In genomic region chr15:42495361-42496212, GRCh38 we compare ENCODE assay signal across 1 cellular context.
TF ChIP-seq lines count a peak whose summit lies in the region.

TSS of gene SNAP23 (plus strand) at chr15:42495634. CDS start at chr15:42511847, 16,213 bp downstream.

TF ChIP-seq in HEK293, 187 proteins besides CTCF, POLR2A, EP300 and RAD21 (continued from another document):
- TF ChIP-seq, protein P1, sequence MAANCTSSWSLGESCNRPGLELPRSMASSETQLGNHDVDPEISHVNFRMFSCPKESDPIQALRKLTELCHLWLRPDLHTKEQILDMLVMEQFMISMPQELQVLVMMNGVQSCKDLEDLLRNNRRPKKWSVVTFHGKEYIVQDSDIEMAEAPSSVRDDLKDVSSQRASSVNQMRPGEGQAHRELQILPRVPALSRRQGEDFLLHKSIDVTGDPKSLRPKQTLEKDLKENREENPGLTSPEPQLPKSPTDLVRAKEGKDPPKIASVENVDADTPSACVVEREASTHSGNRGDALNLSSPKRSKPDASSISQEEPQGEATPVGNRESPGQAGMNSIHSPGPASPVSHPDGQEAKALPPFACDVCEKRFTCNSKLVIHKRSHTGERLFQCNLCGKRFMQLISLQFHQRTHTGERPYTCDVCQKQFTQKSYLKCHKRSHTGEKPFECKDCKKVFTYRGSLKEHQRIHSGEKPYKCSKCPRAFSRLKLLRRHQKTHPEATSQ (tag by site-specific recombination; IDR thresholded peaks at IDR 0.05), result no peak
- TF ChIP-seq, protein P2, sequence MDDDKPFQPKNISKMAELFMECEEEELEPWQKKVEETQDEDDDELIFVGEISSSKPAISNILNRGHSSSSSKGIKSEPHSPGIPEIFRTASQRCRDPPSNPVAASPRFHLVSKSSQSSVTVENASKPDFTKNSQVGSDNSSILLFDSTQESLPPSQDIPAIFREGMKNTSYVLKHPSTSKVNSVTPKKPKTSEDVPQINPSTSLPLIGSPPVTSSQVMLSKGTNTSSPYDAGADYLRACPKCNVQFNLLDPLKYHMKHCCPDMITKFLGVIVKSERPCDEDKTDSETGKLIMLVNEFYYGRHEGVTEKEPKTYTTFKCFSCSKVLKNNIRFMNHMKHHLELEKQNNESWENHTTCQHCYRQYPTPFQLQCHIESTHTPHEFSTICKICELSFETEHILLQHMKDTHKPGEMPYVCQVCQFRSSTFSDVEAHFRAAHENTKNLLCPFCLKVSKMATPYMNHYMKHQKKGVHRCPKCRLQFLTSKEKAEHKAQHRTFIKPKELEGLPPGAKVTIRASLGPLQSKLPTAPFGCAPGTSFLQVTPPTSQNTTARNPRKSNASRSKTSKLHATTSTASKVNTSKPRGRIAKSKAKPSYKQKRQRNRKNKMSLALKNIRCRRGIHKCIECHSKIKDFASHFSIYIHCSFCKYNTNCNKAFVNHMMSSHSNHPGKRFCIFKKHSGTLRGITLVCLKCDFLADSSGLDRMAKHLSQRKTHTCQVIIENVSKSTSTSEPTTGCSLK (tag by site-specific recombination; IDR thresholded peaks at IDR 0.05), result no peak
- no peak for TF ChIP-seq ZNF10 (tag by site-specific recombination; IDR thresholded peaks at IDR 0.05)
- TF ChIP-seq WT1 (tag by site-specific recombination; IDR thresholded peaks at IDR 0.05), result no peak
- TF ChIP-seq ZBTB10 (tag by site-specific recombination; IDR thresholded peaks at IDR 0.05), result peak; percentile 68; the same call in 1 of the 2 replicates
- peak; percentile 16; the same call in 1 of the 2 replicates for TF ChIP-seq ZXDB (tag by site-specific recombination; IDR thresholded peaks at IDR 0.05)
- peak; percentile 73 for TF ChIP-seq PRDM1 (tag by site-specific recombination; IDR thresholded peaks at IDR 0.05)
- TF ChIP-seq ZNF155 (tag by site-specific recombination; IDR thresholded peaks at IDR 0.05), result no peak
- TF ChIP-seq TCF7L2 (IDR thresholded peaks at IDR 0.05; ENCODE audit: borderline replicate concordance, low read depth, low read length), result no peak
- TF ChIP-seq ZNF148 (tag by site-specific recombination; IDR thresholded peaks at IDR 0.05; ENCODE audit: borderline replicate concordance), result no peak
- TF ChIP-seq ZNF175 (tag by site-specific recombination; IDR thresholded peaks at IDR 0.05), result no peak
- no peak for TF ChIP-seq EGR2 (tag by site-specific recombination; IDR thresholded peaks at IDR 0.05; ENCODE audit: low read depth)
- TF ChIP-seq, protein P3, sequence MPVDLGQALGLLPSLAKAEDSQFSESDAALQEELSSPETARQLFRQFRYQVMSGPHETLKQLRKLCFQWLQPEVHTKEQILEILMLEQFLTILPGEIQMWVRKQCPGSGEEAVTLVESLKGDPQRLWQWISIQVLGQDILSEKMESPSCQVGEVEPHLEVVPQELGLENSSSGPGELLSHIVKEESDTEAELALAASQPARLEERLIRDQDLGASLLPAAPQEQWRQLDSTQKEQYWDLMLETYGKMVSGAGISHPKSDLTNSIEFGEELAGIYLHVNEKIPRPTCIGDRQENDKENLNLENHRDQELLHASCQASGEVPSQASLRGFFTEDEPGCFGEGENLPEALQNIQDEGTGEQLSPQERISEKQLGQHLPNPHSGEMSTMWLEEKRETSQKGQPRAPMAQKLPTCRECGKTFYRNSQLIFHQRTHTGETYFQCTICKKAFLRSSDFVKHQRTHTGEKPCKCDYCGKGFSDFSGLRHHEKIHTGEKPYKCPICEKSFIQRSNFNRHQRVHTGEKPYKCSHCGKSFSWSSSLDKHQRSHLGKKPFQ (tag by site-specific recombination; IDR thresholded peaks at IDR 0.05), result no peak
- peak; percentile 75 for TF ChIP-seq SP2 (tag by site-specific recombination; IDR thresholded peaks at IDR 0.05)
- 0 out of 2 replicates have a peak, but pooled peaks have one; percentile 20 for TF ChIP-seq ZNF366 (tag by site-specific recombination; conservative IDR thresholded peaks at IDR 0.05)
- TF ChIP-seq ZNF2 (tag by site-specific recombination; IDR thresholded peaks at IDR 0.05), result no peak
- TF ChIP-seq ZNF16 (tag by site-specific recombination; IDR thresholded peaks at IDR 0.05; ENCODE audit: low read depth), result no peak
- no peak for TF ChIP-seq IKZF3 (tag by site-specific recombination; IDR thresholded peaks at IDR 0.05)
- no peak for TF ChIP-seq ZFP37 (tag by site-specific recombination; IDR thresholded peaks at IDR 0.05)
- TF ChIP-seq, protein P4, sequence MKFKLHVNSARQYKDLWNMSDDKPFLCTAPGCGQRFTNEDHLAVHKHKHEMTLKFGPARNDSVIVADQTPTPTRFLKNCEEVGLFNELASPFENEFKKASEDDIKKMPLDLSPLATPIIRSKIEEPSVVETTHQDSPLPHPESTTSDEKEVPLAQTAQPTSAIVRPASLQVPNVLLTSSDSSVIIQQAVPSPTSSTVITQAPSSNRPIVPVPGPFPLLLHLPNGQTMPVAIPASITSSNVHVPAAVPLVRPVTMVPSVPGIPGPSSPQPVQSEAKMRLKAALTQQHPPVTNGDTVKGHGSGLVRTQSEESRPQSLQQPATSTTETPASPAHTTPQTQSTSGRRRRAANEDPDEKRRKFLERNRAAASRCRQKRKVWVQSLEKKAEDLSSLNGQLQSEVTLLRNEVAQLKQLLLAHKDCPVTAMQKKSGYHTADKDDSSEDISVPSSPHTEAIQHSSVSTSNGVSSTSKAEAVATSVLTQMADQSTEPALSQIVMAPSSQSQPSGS (tag by site-specific recombination; IDR thresholded peaks at IDR 0.05; ENCODE audit: low read depth), result no peak
- no peak for TF ChIP-seq ZNF660 (tag by site-specific recombination; IDR thresholded peaks at IDR 0.05)
- no peak for TF ChIP-seq ZNF248 (tag by site-specific recombination; IDR thresholded peaks at IDR 0.05)
- TF ChIP-seq BCL6B (tag by site-specific recombination; IDR thresholded peaks at IDR 0.05), result no peak
- TF ChIP-seq, protein P5, sequence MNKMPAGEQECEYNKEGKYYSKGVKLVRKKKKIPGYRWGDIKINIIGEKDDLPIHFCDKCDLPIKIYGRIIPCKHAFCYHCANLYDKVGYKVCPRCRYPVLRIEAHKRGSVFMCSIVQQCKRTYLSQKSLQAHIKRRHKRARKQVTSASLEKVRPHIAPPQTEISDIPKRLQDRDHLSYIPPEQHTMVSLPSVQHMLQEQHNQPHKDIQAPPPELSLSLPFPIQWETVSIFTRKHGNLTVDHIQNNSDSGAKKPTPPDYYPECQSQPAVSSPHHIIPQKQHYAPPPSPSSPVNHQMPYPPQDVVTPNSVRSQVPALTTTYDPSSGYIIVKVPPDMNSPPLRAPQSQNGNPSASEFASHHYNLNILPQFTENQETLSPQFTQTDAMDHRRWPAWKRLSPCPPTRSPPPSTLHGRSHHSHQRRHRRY (tag by site-specific recombination; IDR thresholded peaks at IDR 0.05), result no peak
- TF ChIP-seq ZNF335 (tag by site-specific recombination; conservative IDR thresholded peaks at IDR 0.05), result peak; percentile 95
- TF ChIP-seq ZNF843 (tag by site-specific recombination; IDR thresholded peaks at IDR 0.05), result no peak
- no peak for TF ChIP-seq ZNF488 (tag by site-specific recombination; IDR thresholded peaks at IDR 0.05)
- TF ChIP-seq ZNF624 (tag by site-specific recombination; IDR thresholded peaks at IDR 0.05), result no peak
- TF ChIP-seq ZNF548 (tag by site-specific recombination; IDR thresholded peaks at IDR 0.05), result no peak
- TF ChIP-seq ZNF530 (tag by site-specific recombination; IDR thresholded peaks at IDR 0.05; ENCODE audit: low read depth), result no peak
- no peak for TF ChIP-seq ZBTB6 (tag by site-specific recombination; IDR thresholded peaks at IDR 0.05)
- no peak for TF ChIP-seq ZNF776 (tag by site-specific recombination; IDR thresholded peaks at IDR 0.05; ENCODE audit: borderline replicate concordance)
- no peak for TF ChIP-seq ZNF174 (tag by site-specific recombination; IDR thresholded peaks at IDR 0.05)
- no peak for TF ChIP-seq ZNF747 (tag by site-specific recombination; IDR thresholded peaks at IDR 0.05)
- TF ChIP-seq ZNF623 (tag by site-specific recombination; IDR thresholded peaks at IDR 0.05), result no peak
- no peak for TF ChIP-seq ZNF621 (tag by site-specific recombination; IDR thresholded peaks at IDR 0.05)
- no peak for TF ChIP-seq ZNF791 (tag by site-specific recombination; IDR thresholded peaks at IDR 0.05)
- TF ChIP-seq ZNF112 (tag by site-specific recombination; IDR thresholded peaks at IDR 0.05), result no peak
- TF ChIP-seq ZNF837 (tag by site-specific recombination; IDR thresholded peaks at IDR 0.05), result no peak
- TF ChIP-seq ZNF433 (tag by site-specific recombination; IDR thresholded peaks at IDR 0.05; ENCODE audit: low read depth), result no peak
- no peak for TF ChIP-seq ZNF274 (IDR thresholded peaks at IDR 0.05; ENCODE audit: low read length)
- no peak for TF ChIP-seq ZNF274 (tag by site-specific recombination; IDR thresholded peaks at IDR 0.05; ENCODE audit: borderline replicate concordance)
- no peak for TF ChIP-seq ZBTB20 (tag by site-specific recombination; IDR thresholded peaks at IDR 0.05)
- no peak for TF ChIP-seq YY1 (tag by site-specific recombination; IDR thresholded peaks at IDR 0.05)
- 0 out of 2 replicates have a peak, but pooled peaks have one; percentile 21 for TF ChIP-seq SP7 (tag by site-specific recombination; IDR thresholded peaks at IDR 0.05)
- TF ChIP-seq ZNF24 (tag by site-specific recombination; IDR thresholded peaks at IDR 0.05), result no peak
- TF ChIP-seq OVOL3 (tag by site-specific recombination; IDR thresholded peaks at IDR 0.05), result no peak
- TF ChIP-seq ZNF239 (tag by site-specific recombination; IDR thresholded peaks at IDR 0.05), result no peak
- no peak for TF ChIP-seq ZNF157 (tag by site-specific recombination; IDR thresholded peaks at IDR 0.05)
- TF ChIP-seq SP3 (tag by site-specific recombination; IDR thresholded peaks at IDR 0.05), result peak; percentile 29; the same call in 1 of the 2 replicates
- no peak for TF ChIP-seq TRIM28 (IDR thresholded peaks at IDR 0.05; ENCODE audit: borderline replicate concordance, low read length)
